ENCODE assay signal across 25 cellular contexts in the genomic region with DNA sequence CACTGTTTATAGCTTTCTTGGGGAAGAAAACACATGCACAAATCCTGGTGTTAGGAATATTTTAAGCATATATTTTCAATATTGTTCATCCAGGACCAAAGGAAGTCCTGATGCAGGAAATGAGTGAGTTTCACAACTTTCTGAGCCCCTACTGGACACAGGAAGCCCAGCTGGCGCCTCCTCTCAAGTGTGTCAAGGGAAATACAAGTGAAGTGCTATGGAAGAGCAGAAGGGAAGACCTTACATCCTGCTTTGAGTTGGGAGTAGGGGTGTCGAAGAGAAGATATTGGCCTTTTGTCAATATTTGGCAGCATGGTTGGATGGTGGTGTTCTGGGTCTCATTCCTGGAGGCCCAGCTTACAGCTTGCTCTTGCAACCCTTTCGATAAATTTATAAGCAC.
DNase-seq lines count a peak whose midpoint lies in the region; ATAC-seq, FAIRE-seq and TF ChIP-seq lines count a peak whose summit lies in the region.
"Had no signal": no experiment of that assay in that cellular context is flagged by ENCODE, and none has a peak within 500 bp of the region (broad histone marks: within the 10 kb centered on the region; RNA-seq: fewer than 3 reads in every experiment).

No MANE protein-coding gene starts in this region.

- H3K27ac ChIP-seq in SK-N-SH (ENCODE audit: low read depth in 2 of 2, low read length in 1 of 2) (no peak overlapping the region), brain microvascular endothelial cell (no peak overlapping the region), iPS-20b (ENCODE audit: low read length) (no peak overlapping the region)
- H3K27ac ChIP-seq: cardiac muscle cell, spleen, upper lobe of right lung had no signal

- TF ChIP-seq RAD21 in SK-N-SH (IDR thresholded peaks at IDR 0.05; ENCODE audit: low read length) = no peak

- no peak overlapping the region for H3K4me3 Mint-ChIP-seq in activated CD8-positive, alpha-beta memory T cell treated with anti-CD3 and anti-CD28 coated beads, Interleukin-2, amount 10 ng/mL, durations not matched to agents 7 days and 5 days
- H3K4me3 Mint-ChIP-seq: activated T-cell treated with anti-CD3 and anti-CD28 coated beads, Interleukin-2, amount 50 U/mL, for 4 hours; dendritic cell treated with granulocyte-macrophage colony-stimulating factor and Interleukin-4, amounts not matched to agents 40 ng/mL and 50 ng/mL, for 4 days; stimulated activated effector memory CD8-positive, alpha-beta T cell treated with anti-CD3 and anti-CD28 coated beads, Interleukin-12 subunit alpha, Interleukin-12 subunit beta, amount 100 ng/mL, for 72 hours had no signal

- WGBS in SK-N-SH (ENCODE audit: low lambda C conversion rate) = 93% methylated on average over 3 of the region's 3 CpGs

- no peak for FAIRE-seq in GM19239 (lab: Jason Lieb, UNC)
- FAIRE-seq: A204.1 had no signal

- H3K27me3 ChIP-seq in SK-N-SH (ENCODE audit: insufficient read depth) = no peaks in the 10 kb centered on the region
- no peaks in the 10 kb centered on the region for H3K27me3 ChIP-seq in brain microvascular endothelial cell (replicated peaks)
- no peaks in the 10 kb centered on the region for H3K27me3 ChIP-seq in iPS-20b (ENCODE audit: insufficient read depth, low read length)
- H3K27me3 ChIP-seq: cardiac muscle cell, spleen, upper lobe of right lung had no signal

- H3K4me1 Mint-ChIP-seq in activated CD8-positive, alpha-beta memory T cell treated with anti-CD3 and anti-CD28 coated beads, Interleukin-2, amount 10 ng/mL, durations not matched to agents 7 days and 5 days = no peaks in the 10 kb centered on the region
- H3K4me1 Mint-ChIP-seq: stimulated activated effector memory CD8-positive, alpha-beta T cell treated with anti-CD3 and anti-CD28 coated beads, Interleukin-12 subunit alpha, Interleukin-12 subunit beta, amount 100 ng/mL, for 72 hours had no signal

- H3K4me3 ChIP-seq in SK-N-SH (ENCODE audit: low read depth in 2 of 2, low read length in 1 of 2) = no peak overlapping the region
- no peak overlapping the region for H3K4me3 ChIP-seq in brain microvascular endothelial cell (ENCODE audit: low read depth, low read length)
- no peak overlapping the region for H3K4me3 ChIP-seq in iPS-20b (ENCODE audit: low read length)
- H3K4me3 ChIP-seq: cardiac muscle cell, spleen, upper lobe of right lung had no signal

- no peak overlapping the region for H3K4me2 ChIP-seq in SK-N-SH

- H3K27me3 Mint-ChIP-seq in activated CD8-positive, alpha-beta memory T cell treated with anti-CD3 and anti-CD28 coated beads, Interleukin-2, amount 10 ng/mL, durations not matched to agents 7 days and 5 days = peaks cover 3% of the 10 kb centered on the region
- H3K27me3 Mint-ChIP-seq: dendritic cell treated with granulocyte-macrophage colony-stimulating factor and Interleukin-4, amounts not matched to agents 40 ng/mL and 50 ng/mL, for 4 days had no signal

- ATAC-seq in SK-N-SH treated with all-trans-retinoic acid at 6 μM for 48 hours = no peak
- ATAC-seq in activated CD8-positive, alpha-beta memory T cell treated with anti-CD3 and anti-CD28 coated beads, Interleukin-2, amount 10 ng/mL, durations not matched to agents 7 days and 5 days = no peak
- ATAC-seq: activated T-cell treated with anti-CD3 and anti-CD28 coated beads, Interleukin-2, amount 50 U/mL, for 4 hours; stimulated activated effector memory CD8-positive, alpha-beta T cell treated with anti-CD3 and anti-CD28 coated beads, Interleukin-12 subunit alpha, Interleukin-12 subunit beta, amount 100 ng/mL, for 72 hours; upper lobe of right lung had no signal

- no peak overlapping the region for H3K27ac Mint-ChIP-seq in activated CD8-positive, alpha-beta memory T cell treated with anti-CD3 and anti-CD28 coated beads, Interleukin-2, amount 10 ng/mL, durations not matched to agents 7 days and 5 days
- H3K27ac Mint-ChIP-seq: dendritic cell treated with granulocyte-macrophage colony-stimulating factor and Interleukin-4, amounts not matched to agents 40 ng/mL and 50 ng/mL, for 4 days; stimulated activated effector memory CD8-positive, alpha-beta T cell treated with anti-CD3 and anti-CD28 coated beads, Interleukin-12 subunit alpha, Interleukin-12 subunit beta, amount 100 ng/mL, for 72 hours had no signal

- H3K4me1 ChIP-seq in SK-N-SH (ENCODE audit: control insufficient read depth in 1 of 2, insufficient read depth in 2 of 2, low read depth in 1 of 2, low read length in 1 of 2) (peaks cover 0 to 4% of the 10 kb centered on the region in 2 experiments; a peak in 2 of 4 replicates), iPS-20b (ENCODE audit: insufficient read depth, low read length) (peaks cover 12% of the 10 kb centered on the region)
- H3K4me1 ChIP-seq: BE2C, upper lobe of right lung had no signal

- H3K9ac ChIP-seq in SK-N-SH (no peak overlapping the region), iPS-20b (ENCODE audit: low read depth, low read length) (0 out of 2 replicates have a peak overlapping the region, but pooled peaks have one; percentile 2)

- peak overlapping the region; percentile 63; the same call in 1 of the 2 replicates for H2AFZ ChIP-seq in SK-N-SH (ENCODE audit: low read depth)

- no peaks in the 10 kb centered on the region for H3F3A ChIP-seq in SK-N-SH (replicated peaks; ENCODE audit: insufficient read depth)

- no peaks in the 10 kb centered on the region for H3K9me2 ChIP-seq in SK-N-SH

- no peaks in the 10 kb centered on the region for H3K79me2 ChIP-seq in SK-N-SH (ENCODE audit: insufficient read depth)

- H3K9me3 ChIP-seq in SK-N-SH (no peaks in the 10 kb centered on the region), iPS-20b (ENCODE audit: insufficient read depth, low read depth, low read length) (no peaks in the 10 kb centered on the region)
- H3K9me3 ChIP-seq: BE2C, spleen, upper lobe of right lung had no signal

- no peak for TF ChIP-seq EP300 in SK-N-SH (IDR thresholded peaks at IDR 0.05; ENCODE audit: borderline replicate concordance in 1 of 2, low read depth in 1 of 2, low read length in 1 of 2)

- no peaks in the 10 kb centered on the region for H3K9me3 Mint-ChIP-seq in activated CD8-positive, alpha-beta memory T cell treated with anti-CD3 and anti-CD28 coated beads, Interleukin-2, amount 10 ng/mL, durations not matched to agents 7 days and 5 days (ENCODE audit: low read depth)
- H3K9me3 Mint-ChIP-seq: activated T-cell treated with anti-CD3 and anti-CD28 coated beads, Interleukin-2, amount 50 U/mL, for 4 hours; dendritic cell treated with granulocyte-macrophage colony-stimulating factor and Interleukin-4, amounts not matched to agents 40 ng/mL and 50 ng/mL, for 4 days; stimulated activated effector memory CD8-positive, alpha-beta T cell treated with anti-CD3 and anti-CD28 coated beads, Interleukin-12 subunit alpha, Interleukin-12 subunit beta, amount 100 ng/mL, for 72 hours had no signal

- in situ Hi-C loops in brain microvascular endothelial cell (cut with HindIII; ENCODE audit: low pct_ligation_motif_present, low sequenced_read_pairs) = no loop called here

- H4K20me1 ChIP-seq in SK-N-SH (ENCODE audit: insufficient read depth) = no peaks in the 10 kb centered on the region

- CTCF ChIA-PET in SK-N-SH (lab: Yijun Ruan, JAX) = no interaction called here
- CTCF ChIA-PET in activated CD8-positive, alpha-beta memory T cell treated with anti-CD3 and anti-CD28 coated beads, Interleukin-2, amount 10 ng/mL, durations not matched to agents 7 days and 5 days (lab: Charles Lee) = no interaction called here

- POLR2A ChIA-PET in SK-N-SH (lab: Yijun Ruan, JAX) = no interaction called here

- TF ChIP-seq CTCF in SK-N-SH (IDR thresholded peaks at IDR 0.05) (peak; percentile 9; the same call in 1 of the 2 replicates), brain microvascular endothelial cell (IDR thresholded peaks at IDR 0.05; ENCODE audit: low read depth, low read length, missing control alignments) (peak; percentile 42)

- no peaks in the 10 kb centered on the region for H3K36me3 Mint-ChIP-seq in activated CD8-positive, alpha-beta memory T cell treated with anti-CD3 and anti-CD28 coated beads, Interleukin-2, amount 10 ng/mL, durations not matched to agents 7 days and 5 days
- H3K36me3 Mint-ChIP-seq: stimulated activated effector memory CD8-positive, alpha-beta T cell treated with anti-CD3 and anti-CD28 coated beads, Interleukin-12 subunit alpha, Interleukin-12 subunit beta, amount 100 ng/mL, for 72 hours had no signal

- H3K36me3 ChIP-seq in SK-N-SH (replicated peaks in 1 of 2; ENCODE audit: control insufficient read depth in 1 of 2, insufficient read depth in 2 of 2, low read length in 1 of 2) (no peaks in the 10 kb centered on the region), brain microvascular endothelial cell (replicated peaks) (no peaks in the 10 kb centered on the region), iPS-20b (ENCODE audit: insufficient read depth, low read depth, low read length) (no peaks in the 10 kb centered on the region)
- H3K36me3 ChIP-seq: BE2C, cardiac muscle cell, spleen, upper lobe of right lung had no signal

- DNase-seq in SK-N-SH = no peak
- no peak for DNase-seq in brain microvascular endothelial cell
- no peak for DNase-seq in GM19239 (ENCODE audit: insufficient read length, low spot score)
- no peak for DNase-seq in activated CD8-positive, alpha-beta memory T cell treated with anti-CD3 and anti-CD28 coated beads, Interleukin-2, amount 10 ng/mL, durations not matched to agents 7 days and 5 days
- DNase-seq in NCI-H748 (lab: John Stamatoyannopoulos, UW; ENCODE audit: unreplicated experiment) = no peak
- DNase-seq in retina = no peak
- DNase-seq: activated CD4-positive, alpha-beta T cell treated with anti-CD3 and anti-CD28 coated beads for 1 hour; activated naive CD4-positive, alpha-beta T cell treated with Interleukin-2 at 50 U/mL for 16 hours; activated T-cell treated with anti-CD3 and anti-CD28 coated beads, Interleukin-2, amount 50 U/mL, for 4 hours; BE2C; DND-41; kidney glomerular epithelial cell; NCI-H1436; occipital lobe; SHP77; spleen; stimulated activated CD4-positive, alpha-beta T cell treated with anti-CD3 and anti-CD28 coated beads, Interleukin-2, amount 100 ng/mL, for 48 hours; substantia nigra; upper lobe of right lung had no signal

TF ChIP-seq in SK-N-SH, 30 proteins besides CTCF, POLR2A, EP300 and RAD21:
- TF ChIP-seq JUND (IDR thresholded peaks at IDR 0.05) (no peak), MEF2A (IDR thresholded peaks at IDR 0.05; ENCODE audit: borderline replicate concordance, low read depth) (no peak), GABPA (IDR thresholded peaks at IDR 0.05; ENCODE audit: low read depth) (no peak), GATA2 (CRISPR knock-in tag; IDR thresholded peaks at IDR 0.05) (no peak), SMC3 (IDR thresholded peaks at IDR 0.05; ENCODE audit: low read depth, low read length) (no peak), FOXM1 (IDR thresholded peaks at IDR 0.05; ENCODE audit: low read depth) (no peak)

TF ChIP-seq in SK-N-SH treated with all-trans-retinoic acid at 6 μM for 48 hours, 23 proteins besides CTCF, POLR2A, EP300 and RAD21 (continues in another document):
- no peak for TF ChIP-seq TCF4 (CRISPR knock-in tag; IDR thresholded peaks at IDR 0.05; ENCODE audit: borderline replicate concordance)
- no peak for TF ChIP-seq ZNF70 (CRISPR knock-in tag; IDR thresholded peaks at IDR 0.05)
- TF ChIP-seq RARB (CRISPR knock-in tag; IDR thresholded peaks at IDR 0.05) = no peak
